ENCODE assay signal across 17 cellular contexts in genomic region chr12:111295176-111295575, GRCh38.
A peak's percentile ranks its signal among the peaks of the same experiment; 100 is the strongest.
DNase-seq lines count a peak whose midpoint lies in the region; ATAC-seq and TF ChIP-seq lines count a peak whose summit lies in the region.
"Had no signal": no experiment of that assay in that cellular context is flagged by ENCODE, and none has a peak within 500 bp of the region (broad histone marks: within the 10 kb centered on the region; RNA-seq: fewer than 3 reads in every experiment).

No MANE protein-coding gene starts in this region.

- no peak overlapping the region for H2AFZ ChIP-seq in H9 (ENCODE audit: low read length)

- H3K4me3 ChIP-seq in NT2/D1 (ENCODE audit: insufficient read length, low read depth), result no peak overlapping the region
- H3K4me3 ChIP-seq in iPS-20b (ENCODE audit: low read length), result no peak overlapping the region

- H3K27me3 Mint-ChIP-seq in H9 (ENCODE audit: low read depth) (no peaks in the 10 kb centered on the region), progenitor cell of endocrine pancreas (no peaks in the 10 kb centered on the region)

- no peak overlapping the region for H3K18ac ChIP-seq in H9 (ENCODE audit: insufficient read length, low read depth, low read length)

- ATAC-seq in HG02571 (IDR thresholded peaks at IDR 0.05; ENCODE audit: unreplicated experiment) (no peak), GM18909 (IDR thresholded peaks at IDR 0.05; ENCODE audit: poor library complexity, unreplicated experiment) (no peak)
- ATAC-seq: HCT116 had no signal

- no peak overlapping the region for H4K5ac ChIP-seq in H9 (ENCODE audit: insufficient read length, low read depth, low read length)

- H3K14ac ChIP-seq in H9 (ENCODE audit: insufficient read depth, low read length), result no peak overlapping the region

- H3K9me3 ChIP-seq in H9 (ENCODE audit: control insufficient read depth, low read depth, low read length), result no peaks in the 10 kb centered on the region
- H3K9me3 ChIP-seq in NT2/D1 (ENCODE audit: insufficient read depth, low read length), result no peaks in the 10 kb centered on the region
- no peaks in the 10 kb centered on the region for H3K9me3 ChIP-seq in iPS-20b (ENCODE audit: insufficient read depth, low read depth, low read length)

- H3K4ac ChIP-seq in H9 (ENCODE audit: low read depth, low read length), result no peak overlapping the region

- H3K9ac ChIP-seq in H9 (ENCODE audit: extremely low read depth, insufficient read length, low read length), result no peak overlapping the region
- H3K9ac ChIP-seq in NT2/D1 (ENCODE audit: insufficient read length, low read depth), result peak overlapping the region; percentile 63
- H3K9ac ChIP-seq in iPS-20b (ENCODE audit: low read depth, low read length), result 0 out of 2 replicates have a peak overlapping the region, but pooled peaks have one; percentile 41

- no peak overlapping the region for H2BK12ac ChIP-seq in H9 (ENCODE audit: insufficient read length, low read depth, low read length)

- H3K4me1 Mint-ChIP-seq in H9 (peaks cover 9 to 16% of the 10 kb centered on the region in 2 experiments), progenitor cell of endocrine pancreas (ENCODE audit: low read depth) (no peaks in the 10 kb centered on the region)
- H3K4me1 Mint-ChIP-seq: CD4-positive, alpha-beta memory T cell had no signal

- no CpG with 5 or more reads among the region's 10 CpGs for WGBS in H9 (ENCODE audit: extremely low coverage, insufficient read length, low lambda C conversion rate)

- H3K4me2 ChIP-seq in H9 (ENCODE audit: insufficient read depth, insufficient read length, low read length), result no peak overlapping the region

- H3K27ac Mint-ChIP-seq in H9 (peak overlapping the region in 2 of 3 experiments; percentile 8 to 84; a peak in 5 of 7 replicates), progenitor cell of endocrine pancreas (peak overlapping the region; percentile 85)
- H3K27ac Mint-ChIP-seq: CD4-positive, alpha-beta memory T cell had no signal

- H3K4me1 ChIP-seq in H9 (ENCODE audit: insufficient read depth, low read length), result no peaks in the 10 kb centered on the region
- H3K4me1 ChIP-seq in NT2/D1 (ENCODE audit: insufficient read depth, insufficient read length), result peaks cover 22% of the 10 kb centered on the region
- H3K4me1 ChIP-seq in iPS-20b (ENCODE audit: insufficient read depth, low read length), result peaks cover 6% of the 10 kb centered on the region; the same call in 1 of the 2 replicates

- H2BK5ac ChIP-seq in H9 (ENCODE audit: insufficient read length, low read length), result no peak overlapping the region

- no peak overlapping the region for H2BK15ac ChIP-seq in H9 (ENCODE audit: low read depth, low read length)

- no peak for TF ChIP-seq CTCF in H9 (conservative IDR thresholded peaks at IDR 0.05)
- TF ChIP-seq CTCF in progenitor cell of endocrine pancreas (IDR thresholded peaks at IDR 0.05; ENCODE audit: unreplicated experiment), result no peak

- no peaks in the 10 kb centered on the region for H3K79me1 ChIP-seq in H9 (ENCODE audit: insufficient read depth, low read depth, low read length, poor library complexity, severe bottlenecking)

- H3K27ac ChIP-seq in H9 (ENCODE audit: insufficient read length, low read depth, low read length) (no peak overlapping the region), iPS-20b (ENCODE audit: low read length) (no peak overlapping the region)

- H2BK20ac ChIP-seq in H9 (ENCODE audit: low read depth, low read length, poor library complexity, severe bottlenecking), result no peak overlapping the region

- H3K36me3 Mint-ChIP-seq in H9 (ENCODE audit: insufficient read depth in 1 of 3, low read depth in 3 of 3) (peaks cover 8 to 11% (median 9%) of the 10 kb centered on the region in 3 experiments), progenitor cell of endocrine pancreas (ENCODE audit: insufficient read depth) (peaks cover 26% of the 10 kb centered on the region)
- H3K36me3 Mint-ChIP-seq: CD4-positive, alpha-beta memory T cell had no signal

- no peaks in the 10 kb centered on the region for H3K23me2 ChIP-seq in H9 (ENCODE audit: insufficient read length, low read depth, low read length, poor library complexity, severe bottlenecking)

- H3K23ac ChIP-seq in H9 (ENCODE audit: insufficient read length, low read depth, low read length), result no peak overlapping the region

- DNase-seq in H9 (no peak), NT2/D1 (ENCODE audit: low read depth, low spot score) (no peak), progenitor cell of endocrine pancreas (ENCODE audit: low spot score, unreplicated experiment) (no peak), cortex of kidney (lab: John Stamatoyannopoulos, UW) (no peak)
- DNase-seq: 8988T; C1 segment of cervical spinal cord; Calu3; CD4-positive, alpha-beta memory T cell; COR-L47; DMS53; DMS79 treated with DMSO at 0.1 percent for 48 hours; GF-D8; GOT3 had no signal

- H4K8ac ChIP-seq in H9 (replicated peaks; ENCODE audit: insufficient read length, low read depth, low read length), result no peak overlapping the region

- no peak overlapping the region for H3K4me3 Mint-ChIP-seq in H9
- no peak overlapping the region for H3K4me3 Mint-ChIP-seq in progenitor cell of endocrine pancreas (ENCODE audit: low read depth)
- H3K4me3 Mint-ChIP-seq: CD4-positive, alpha-beta memory T cell had no signal

- H3K79me2 ChIP-seq in H9 (ENCODE audit: insufficient read depth, low read length), result no peaks in the 10 kb centered on the region

- H2BK120ac ChIP-seq in H9 (ENCODE audit: low read depth, low read length, poor library complexity, severe bottlenecking), result no peak overlapping the region

- H3K56ac ChIP-seq in H9 (ENCODE audit: insufficient read length, low read depth, low read length), result no peak overlapping the region

- no peaks in the 10 kb centered on the region for H3K9me3 Mint-ChIP-seq in H9
- peaks cover 4% of the 10 kb centered on the region for H3K9me3 Mint-ChIP-seq in progenitor cell of endocrine pancreas (ENCODE audit: low read depth)
- H3K9me3 Mint-ChIP-seq: CD4-positive, alpha-beta memory T cell had no signal

- no peaks in the 10 kb centered on the region for H3K36me3 ChIP-seq in NT2/D1 (ENCODE audit: insufficient read depth, insufficient read length, low read length)
- peaks cover 4% of the 10 kb centered on the region; the same call in 1 of the 2 replicates for H3K36me3 ChIP-seq in iPS-20b (ENCODE audit: insufficient read depth, low read depth, low read length)

- H3K27me3 ChIP-seq in H9 (ENCODE audit: insufficient read depth, low read length), result no peaks in the 10 kb centered on the region
- H3K27me3 ChIP-seq in NT2/D1 (ENCODE audit: insufficient read depth, insufficient read length), result no peaks in the 10 kb centered on the region
- H3K27me3 ChIP-seq in iPS-20b (ENCODE audit: insufficient read depth, low read length), result no peaks in the 10 kb centered on the region

- no peak overlapping the region for H3T11ph ChIP-seq in H9 (ENCODE audit: low read length)

- no peak overlapping the region for H2AK5ac ChIP-seq in H9 (ENCODE audit: insufficient read length, low read length)

- H4K20me1 ChIP-seq in H9 (ENCODE audit: control insufficient read depth, insufficient read depth, insufficient read length), result no peaks in the 10 kb centered on the region

- H4K91ac ChIP-seq in H9 (ENCODE audit: insufficient read length, low read depth, low read length), result no peak overlapping the region
